In genomic region chr12:9345163-9345562, GRCh38 we compare ENCODE assay signal across 15 cellular contexts.
DNase-seq lines count a peak whose midpoint lies in the region; ATAC-seq, FAIRE-seq and TF ChIP-seq lines count a peak whose summit lies in the region.
"Had no signal": no experiment of that assay in that cellular context is flagged by ENCODE, and none has a peak within 500 bp of the region (broad histone marks: within the 10 kb centered on the region; RNA-seq: fewer than 3 reads in every experiment).

No MANE protein-coding gene starts in this region.

- ATAC-seq in activated naive CD8-positive, alpha-beta T cell treated with anti-CD3 and anti-CD28 coated beads, Interleukin-2, amount 10 ng/mL, durations not matched to agents 7 days and 5 days (ENCODE audit: low read depth) = peak; percentile 29
- no peak for ATAC-seq in activated CD8-positive, alpha-beta T cell treated with anti-CD3 and anti-CD28 coated beads, Interleukin-2, amount 10 ng/mL, durations not matched to agents 7 days and 5 days
- ATAC-seq in HG03469 (IDR thresholded peaks at IDR 0.05; ENCODE audit: unreplicated experiment) = no peak

- no peak overlapping the region for H3K27ac ChIP-seq in endodermal cell (ENCODE audit: low read depth, low read length)
- H3K27ac ChIP-seq in small intestine (ENCODE audit: low read depth in 1 of 2, low read length in 1 of 2) = no peak overlapping the region

- no peak for FAIRE-seq in small intestine (lab: Jason Lieb, UNC)
- FAIRE-seq: GM18507 had no signal

- no peak for DNase-seq in activated naive CD8-positive, alpha-beta T cell treated with anti-CD3 and anti-CD28 coated beads, Interleukin-2, amount 10 ng/mL, durations not matched to agents 7 days and 5 days
- no peak for DNase-seq in activated naive CD8-positive, alpha-beta T cell treated with anti-CD3 and anti-CD28 coated beads for 36 hours
- no peak for DNase-seq in activated CD8-positive, alpha-beta T cell treated with anti-CD3 and anti-CD28 coated beads, Interleukin-2, amount 10 ng/mL, durations not matched to agents 7 days and 5 days
- DNase-seq in endodermal cell (peak; percentile 12), small intestine (peak; percentile 16), CD1c-positive myeloid dendritic cell (ENCODE audit: extremely low spot score) (no peak), GM10266 (ENCODE audit: extremely low spot score) (no peak)
- DNase-seq: ACHN, C1 segment of cervical spinal cord, DMS53, GF-D8, HFFc6 had no signal

- H3K4me1 ChIP-seq in endodermal cell (ENCODE audit: control insufficient read depth, insufficient read depth, low read length) (no peaks in the 10 kb centered on the region), small intestine (ENCODE audit: control insufficient read depth in 2 of 2, insufficient read depth in 1 of 2, low read depth in 1 of 2, low read length in 1 of 2) (no peaks in the 10 kb centered on the region)

- no peaks in the 10 kb centered on the region for H3K9me3 Mint-ChIP-seq in activated naive CD8-positive, alpha-beta T cell treated with anti-CD3 and anti-CD28 coated beads, Interleukin-2, amount 10 ng/mL, durations not matched to agents 7 days and 5 days
- H3K9me3 Mint-ChIP-seq in activated naive CD8-positive, alpha-beta T cell treated with anti-CD3 and anti-CD28 coated beads for 36 hours = no peaks in the 10 kb centered on the region
- H3K9me3 Mint-ChIP-seq in activated CD8-positive, alpha-beta T cell treated with anti-CD3 and anti-CD28 coated beads, Interleukin-2, amount 10 ng/mL, durations not matched to agents 7 days and 5 days (ENCODE audit: insufficient read depth) = no peaks in the 10 kb centered on the region
- H3K9me3 Mint-ChIP-seq in endodermal cell = peaks cover 9% of the 10 kb centered on the region
- H3K9me3 Mint-ChIP-seq: HFFc6 had no signal

- H3K36me3 ChIP-seq in endodermal cell (ENCODE audit: control insufficient read depth, insufficient read depth, low read length) (no peaks in the 10 kb centered on the region), small intestine (ENCODE audit: control insufficient read depth in 2 of 2, insufficient read depth in 2 of 2, low read length in 2 of 2) (no peaks in the 10 kb centered on the region)

- no peak overlapping the region for H3K9ac ChIP-seq in endodermal cell (ENCODE audit: extremely low read depth, low read length, poor library complexity, severe bottlenecking)

- peaks cover 41% of the 10 kb centered on the region for H3K4me1 Mint-ChIP-seq in activated naive CD8-positive, alpha-beta T cell treated with anti-CD3 and anti-CD28 coated beads, Interleukin-2, amount 10 ng/mL, durations not matched to agents 7 days and 5 days
- H3K4me1 Mint-ChIP-seq in activated naive CD8-positive, alpha-beta T cell treated with anti-CD3 and anti-CD28 coated beads for 36 hours = peaks cover 40% of the 10 kb centered on the region
- peaks cover 52% of the 10 kb centered on the region for H3K4me1 Mint-ChIP-seq in activated CD8-positive, alpha-beta T cell treated with anti-CD3 and anti-CD28 coated beads, Interleukin-2, amount 10 ng/mL, durations not matched to agents 7 days and 5 days (ENCODE audit: low read depth)
- H3K4me1 Mint-ChIP-seq in endodermal cell = peaks cover 2% of the 10 kb centered on the region
- H3K4me1 Mint-ChIP-seq: B cell had no signal

- H3K27me3 Mint-ChIP-seq in activated naive CD8-positive, alpha-beta T cell treated with anti-CD3 and anti-CD28 coated beads, Interleukin-2, amount 10 ng/mL, durations not matched to agents 7 days and 5 days = no peaks in the 10 kb centered on the region
- no peaks in the 10 kb centered on the region for H3K27me3 Mint-ChIP-seq in activated naive CD8-positive, alpha-beta T cell treated with anti-CD3 and anti-CD28 coated beads for 36 hours
- H3K27me3 Mint-ChIP-seq in activated CD8-positive, alpha-beta T cell treated with anti-CD3 and anti-CD28 coated beads, Interleukin-2, amount 10 ng/mL, durations not matched to agents 7 days and 5 days (ENCODE audit: low read depth) = no peaks in the 10 kb centered on the region
- no peaks in the 10 kb centered on the region for H3K27me3 Mint-ChIP-seq in endodermal cell (ENCODE audit: insufficient read depth)
- H3K27me3 Mint-ChIP-seq: B cell had no signal

- peak overlapping the region; percentile 57 for H3K27ac Mint-ChIP-seq in activated naive CD8-positive, alpha-beta T cell treated with anti-CD3 and anti-CD28 coated beads, Interleukin-2, amount 10 ng/mL, durations not matched to agents 7 days and 5 days
- no peak overlapping the region for H3K27ac Mint-ChIP-seq in activated naive CD8-positive, alpha-beta T cell treated with anti-CD3 and anti-CD28 coated beads for 36 hours
- peak overlapping the region; percentile 65 for H3K27ac Mint-ChIP-seq in activated CD8-positive, alpha-beta T cell treated with anti-CD3 and anti-CD28 coated beads, Interleukin-2, amount 10 ng/mL, durations not matched to agents 7 days and 5 days
- H3K27ac Mint-ChIP-seq in endodermal cell = no peak overlapping the region
- H3K27ac Mint-ChIP-seq: B cell, HFFc6 had no signal

- H3K27me3 ChIP-seq in endodermal cell (ENCODE audit: control insufficient read depth, insufficient read depth, low read length, poor library complexity, severe bottlenecking) = no peaks in the 10 kb centered on the region
- no peaks in the 10 kb centered on the region for H3K27me3 ChIP-seq in small intestine (ENCODE audit: control insufficient read depth in 2 of 2, insufficient read depth in 2 of 2, low read length in 2 of 2)

- H3K36me3 Mint-ChIP-seq in activated naive CD8-positive, alpha-beta T cell treated with anti-CD3 and anti-CD28 coated beads, Interleukin-2, amount 10 ng/mL, durations not matched to agents 7 days and 5 days = peaks cover 18% of the 10 kb centered on the region
- H3K36me3 Mint-ChIP-seq in activated naive CD8-positive, alpha-beta T cell treated with anti-CD3 and anti-CD28 coated beads for 36 hours = peaks cover 10% of the 10 kb centered on the region
- H3K36me3 Mint-ChIP-seq in activated CD8-positive, alpha-beta T cell treated with anti-CD3 and anti-CD28 coated beads, Interleukin-2, amount 10 ng/mL, durations not matched to agents 7 days and 5 days (ENCODE audit: low read depth) = peaks cover 5% of the 10 kb centered on the region
- H3K36me3 Mint-ChIP-seq in endodermal cell (ENCODE audit: low read depth) = peaks cover 3% of the 10 kb centered on the region

- H3K4me3 ChIP-seq in endodermal cell (ENCODE audit: low read length) = no peak overlapping the region
- H3K4me3 ChIP-seq in small intestine (ENCODE audit: low read depth in 1 of 2, low read length in 2 of 2) = no peak overlapping the region

- no peaks in the 10 kb centered on the region for H3K9me3 ChIP-seq in endodermal cell (ENCODE audit: control insufficient read depth, low read length)
- no peaks in the 10 kb centered on the region for H3K9me3 ChIP-seq in small intestine (ENCODE audit: control insufficient read depth, low read depth)

- POLR2A ChIA-PET in activated naive CD8-positive, alpha-beta T cell treated with anti-CD3 and anti-CD28 coated beads, Interleukin-2, amount 10 ng/mL, durations not matched to agents 7 days and 5 days (lab: Charles Lee) = no interaction called here
- POLR2A ChIA-PET in activated CD8-positive, alpha-beta T cell treated with anti-CD3 and anti-CD28 coated beads, Interleukin-2, amount 10 ng/mL, durations not matched to agents 7 days and 5 days (lab: Charles Lee) = no interaction called here

- peak overlapping the region; percentile 10 for H3K4me3 Mint-ChIP-seq in activated naive CD8-positive, alpha-beta T cell treated with anti-CD3 and anti-CD28 coated beads, Interleukin-2, amount 10 ng/mL, durations not matched to agents 7 days and 5 days
- no peak overlapping the region for H3K4me3 Mint-ChIP-seq in activated naive CD8-positive, alpha-beta T cell treated with anti-CD3 and anti-CD28 coated beads for 36 hours
- H3K4me3 Mint-ChIP-seq in activated CD8-positive, alpha-beta T cell treated with anti-CD3 and anti-CD28 coated beads, Interleukin-2, amount 10 ng/mL, durations not matched to agents 7 days and 5 days = no peak overlapping the region
- no peak overlapping the region for H3K4me3 Mint-ChIP-seq in endodermal cell
- H3K4me3 Mint-ChIP-seq: B cell, HFFc6 had no signal

- TF ChIP-seq CTCF in endodermal cell (conservative IDR thresholded peaks at IDR 0.05) = no peak
- TF ChIP-seq CTCF in GM10266 (IDR thresholded peaks at IDR 0.05; ENCODE audit: control insufficient read depth, insufficient read depth, low read depth, missing control alignments) = no peak

- CTCF ChIA-PET in activated CD8-positive, alpha-beta T cell treated with anti-CD3 and anti-CD28 coated beads, Interleukin-2, amount 10 ng/mL, durations not matched to agents 7 days and 5 days (lab: Charles Lee) = interaction anchor here (5.7 kb wide), 1 partner anchor 14 kb away, joined by 31 read pairs; no protein-coding TSS in a partner anchor

Comparison
In these comparisons a context has a peak if more than half of its experiments do, and no peak if none do; other contexts are left out.
1. H3K27ac Mint-ChIP-seq: peak in activated naive CD8-positive, alpha-beta T cell treated with anti-CD3 and anti-CD28 coated beads, Interleukin-2, amount 10 ng/mL, durations not matched to agents 7 days and 5 days (single experiment) and activated CD8-positive, alpha-beta T cell treated with anti-CD3 and anti-CD28 coated beads, Interleukin-2, amount 10 ng/mL, durations not matched to agents 7 days and 5 days (single experiment); none in activated naive CD8-positive, alpha-beta T cell treated with anti-CD3 and anti-CD28 coated beads for 36 hours (single experiment) and endodermal cell (single experiment).
2. DNase-seq: peak in endodermal cell (single experiment) and small intestine (single experiment); none in activated naive CD8-positive, alpha-beta T cell treated with anti-CD3 and anti-CD28 coated beads, Interleukin-2, amount 10 ng/mL, durations not matched to agents 7 days and 5 days (single experiment), activated naive CD8-positive, alpha-beta T cell treated with anti-CD3 and anti-CD28 coated beads for 36 hours (single experiment), activated CD8-positive, alpha-beta T cell treated with anti-CD3 and anti-CD28 coated beads, Interleukin-2, amount 10 ng/mL, durations not matched to agents 7 days and 5 days (single experiment), CD1c-positive myeloid dendritic cell (single experiment) and GM10266 (single experiment).